38 cellular contexts compared by ENCODE assay signal in the genomic region with DNA sequence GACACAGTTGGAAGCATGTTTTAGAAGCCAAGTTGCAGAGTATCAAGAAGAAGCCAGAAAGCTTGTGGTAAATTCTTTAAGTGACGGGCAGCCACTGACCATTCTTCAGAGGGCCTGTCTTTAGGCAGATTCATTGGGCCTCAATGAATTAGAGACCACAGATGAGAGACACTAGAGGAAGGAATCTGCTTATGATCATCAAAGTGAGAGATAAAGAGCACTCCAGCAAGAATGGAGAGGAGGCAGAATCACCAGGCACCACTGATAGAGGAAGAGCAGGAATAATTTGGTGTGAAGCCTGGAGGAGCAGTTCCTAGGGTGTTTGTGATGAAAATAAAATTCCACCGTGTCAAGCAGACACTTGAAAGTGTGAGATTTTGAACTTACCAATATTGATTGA.
"Had no signal": no experiment of that assay in that cellular context is flagged by ENCODE, and none has a peak within 500 bp of the region (broad histone marks: within the 10 kb centered on the region; RNA-seq: fewer than 3 reads in every experiment).

No MANE protein-coding gene starts in this region.

- H3K9me3 ChIP-seq: ascending aorta, body of pancreas, Peyer's patch, SJSA1 had no signal

- H3K4me1 ChIP-seq: ascending aorta, SJSA1 had no signal

- H3K27ac ChIP-seq: ascending aorta, body of pancreas, Peyer's patch, SJSA1, VCaP had no signal

- DNase-seq: activated B cell treated with CpG ODN at 0.5 μM for 24 hours; activated CD4-positive, alpha-beta memory T cell treated with anti-CD3 and anti-CD28 coated beads for 36 hours; activated CD4-positive, alpha-beta T cell treated with anti-CD3 and anti-CD28 coated beads for 4 hours; activated CD4-positive, alpha-beta T cell treated with anti-CD3 and anti-CD28 coated beads, Interleukin-2, amount 50 U/mL, for 1 hour; activated CD4-positive, CD25-positive, alpha-beta regulatory T cell treated with anti-CD3 and anti-CD28 coated beads, Interleukin-2, amount 50 U/mL, for 72 hours; activated CD8-positive, alpha-beta memory T cell treated with anti-CD3 and anti-CD28 coated beads for 24 hours; activated CD8-positive, alpha-beta memory T cell treated with anti-CD3 and anti-CD28 coated beads, Interleukin-2, amount 10 ng/mL, durations not matched to agents 7 days and 5 days; activated CD8-positive, alpha-beta memory T cell treated with anti-CD3 and anti-CD28 coated beads, Interleukin-2, amount 50 U/mL, for 48 hours; activated effector memory CD4-positive, alpha-beta T cell treated with Interleukin-2 at 50 U/mL for 16 hours; activated naive CD4-positive, alpha-beta T cell treated with anti-CD3 and anti-CD28 coated beads, Interleukin-2, amount 50 U/mL, for 16 hours; activated naive CD8-positive, alpha-beta T cell treated with anti-CD3 and anti-CD28 coated beads for 36 hours; activated T-cell treated with anti-CD3 and anti-CD28 coated beads, Interleukin-2, amount 50 U/mL, for 48 hours; amniotic stem cell; body of pancreas; IMR-90; NCI-H1092 treated with DMSO at 0.1 percent for 48 hours; NCI-H1417; NCI-H146; NCI-H187; NCI-H2029 treated with DMSO at 0.1 percent for 48 hours; NCI-H2107; NCI-H2171; NCI-H510A; NCI-H526; NCI-H748 treated with DMSO at 0.1 percent for 48 hours; NK-92 treated with Interleukin-12 subunit alpha and Interleukin-12 subunit beta, amount 100 ng/mL, for 24 hours; PC-3; Peyer's patch; RPMI8226; SHP77 treated with DMSO at 0.1 percent for 48 hours; SW 1271; T-helper 1 cell; T-helper 2 cell; T-helper 9 cell had no signal

- H3K4me3 ChIP-seq: ascending aorta, body of pancreas, K562, Peyer's patch, SJSA1 had no signal

- H3K36me3 ChIP-seq: ascending aorta, Peyer's patch, SJSA1 had no signal

- H3K27me3 ChIP-seq: ascending aorta, body of pancreas, Peyer's patch, SJSA1 had no signal

- ATAC-seq: activated CD8-positive, alpha-beta memory T cell treated with anti-CD3 and anti-CD28 coated beads, Interleukin-2, amount 10 ng/mL, durations not matched to agents 7 days and 5 days; body of pancreas; K562; PC-3 had no signal
